ENCODE assay signal across 8 cellular contexts in the genomic region with DNA sequence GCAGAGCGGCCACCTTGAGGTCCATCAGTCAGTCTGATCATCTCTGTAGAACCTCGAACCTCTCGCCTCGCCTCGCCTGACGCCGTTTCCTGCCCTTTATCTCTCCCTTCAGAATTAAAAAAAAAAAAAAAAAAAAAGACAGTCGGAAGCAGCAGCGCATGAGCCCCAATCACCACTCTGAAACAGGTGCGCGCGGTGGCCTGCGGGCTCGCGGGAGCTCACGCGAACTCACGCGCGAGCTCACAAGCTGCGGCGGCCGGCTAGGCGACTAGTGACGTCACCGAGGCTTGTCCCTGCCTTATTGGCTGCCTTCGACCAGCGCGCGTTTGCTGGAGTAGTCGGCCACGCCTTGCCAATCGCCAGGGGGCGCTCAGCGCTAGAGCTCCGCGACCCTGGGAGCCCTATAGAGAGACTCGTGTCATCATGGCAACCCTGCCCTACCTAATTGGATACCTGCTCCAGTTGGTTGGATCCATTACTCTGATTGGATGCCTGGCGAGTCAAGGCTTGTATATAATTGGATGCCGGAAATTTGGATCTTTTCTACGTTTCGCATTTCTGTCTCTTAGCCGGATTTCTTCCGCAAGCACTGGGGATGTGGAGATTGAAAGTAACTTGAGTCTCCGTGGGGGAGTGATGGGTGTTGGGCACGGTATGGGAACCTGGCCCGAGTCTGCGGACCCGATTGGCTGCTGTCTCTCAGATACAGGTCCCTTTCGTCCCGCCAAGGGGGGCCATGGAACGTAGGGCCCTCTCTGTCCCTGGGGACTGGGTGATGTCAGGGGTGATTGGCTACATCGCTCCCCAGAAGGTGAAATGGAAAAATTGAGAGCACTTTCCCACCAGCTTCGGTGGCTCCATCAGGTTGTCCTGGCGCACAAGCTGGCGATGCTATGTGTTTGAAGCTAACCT. TPM values are rescaled to one million over a fixed set of nuclear protein-coding genes. Genes with fewer than 3 reads are reported as not detected.
DNase-seq lines count a peak whose midpoint lies in the region; ATAC-seq and TF ChIP-seq lines count a peak whose summit lies in the region.

No MANE protein-coding gene starts in this region.

- no peaks in the 10 kb centered on the region for H3K4me1 ChIP-seq in Karpas-422 (ENCODE audit: low read length)
- H3K4me1 ChIP-seq in left lung = no peaks in the 10 kb centered on the region

- H3K9me3 ChIP-seq in Karpas-422 (ENCODE audit: low read length) (no peaks in the 10 kb centered on the region), left lung (no peaks in the 10 kb centered on the region)

- no peak overlapping the region for H3K9ac ChIP-seq in Karpas-422 (ENCODE audit: low read length)

- ATAC-seq in left lung (peak; percentile 79), GM21526 (IDR thresholded peaks at IDR 0.05; ENCODE audit: low FRiP score, unreplicated experiment) (no peak)

- H3K4me2 ChIP-seq in Karpas-422 (ENCODE audit: low read depth, low read length, poor library complexity, severe bottlenecking) = no peak overlapping the region

- no peaks in the 10 kb centered on the region for H3K79me2 ChIP-seq in Karpas-422 (ENCODE audit: low read length)

- DNase-seq in D341Med (ENCODE audit: low spot score) (peak; percentile 86), Karpas-422 (peak; percentile 94), cerebellum (ENCODE audit: low spot score) (peak; percentile 98), left lung (peak; percentile 74 to 89), SHP77 treated with DMSO at 0.1 percent for 48 hours (lab: John Stamatoyannopoulos, UW) (no peak)
- DNase-seq in activated CD4-positive, alpha-beta T cell treated with anti-CD3 and anti-CD28 coated beads for 1 hour = peak; percentile 48
- peak; percentile 76 to 85 for DNase-seq in stimulated activated CD4-positive, alpha-beta T cell treated with anti-CD3 and anti-CD28 coated beads, Interleukin-4, amount 100 ng/mL, for 48 hours (ENCODE audit: low read depth in 2 of 2)

- no peaks in the 10 kb centered on the region for H3K36me3 ChIP-seq in Karpas-422 (ENCODE audit: insufficient read depth, low read length)
- no peaks in the 10 kb centered on the region for H3K36me3 ChIP-seq in left lung

- no peaks in the 10 kb centered on the region for H3K9me2 ChIP-seq in Karpas-422 (replicated peaks; ENCODE audit: insufficient read depth, low read length)

- H3K4me3 ChIP-seq in Karpas-422 (ENCODE audit: low read length) = no peak overlapping the region
- H3K4me3 ChIP-seq in left lung = no peak overlapping the region

- intact Hi-C loops in left lung (cut with DNase I) = no loop called here

- peak in 1 of 2 donors; percentile 32 for TF ChIP-seq CTCF in left lung (IDR thresholded peaks at IDR 0.05)

- H4K20me1 ChIP-seq in Karpas-422 (ENCODE audit: insufficient read depth, low read depth, low read length) = no peaks in the 10 kb centered on the region

- H3K27me3 ChIP-seq in Karpas-422 (ENCODE audit: low read length) = no peaks in the 10 kb centered on the region
- H3K27me3 ChIP-seq in left lung = peaks cover 0 to 49% of the 10 kb centered on the region in 2 donors

- no peak overlapping the region for H2AFZ ChIP-seq in Karpas-422 (ENCODE audit: low read length)

- H3K27ac ChIP-seq in Karpas-422 (ENCODE audit: low read length) (no peak overlapping the region), left lung (no peak overlapping the region)

RNA-seq across cellular contexts. Expression of gene SYT3, which starts 31.6 kb away (rescaled TPM):
- total RNA-seq in Karpas-422 (2014; rRNA removed; shearing (Covaris generic); ENCODE audit: low replicate concordance) = 0.11 TPM in 1 of 2 replicates, not detected in the other
- total RNA-seq in cerebellum (13.0 TPM), left lung (1 to 10 TPM in 1 of 2 donors, under 1 TPM in 1; 0.12 to 1.5 TPM)

RNA-seq across cellular contexts. Expression of gene LRRC4B, which starts 39.9 kb away (rescaled TPM):
- not detected in 2 replicates for total RNA-seq in Karpas-422 (2014; rRNA removed; shearing (Covaris generic); ENCODE audit: low replicate concordance)
- total RNA-seq in cerebellum (70.5 TPM), left lung (1 to 10 TPM; 2.8 to 3.2 TPM)

RNA-seq across cellular contexts. Expression of gene C19orf81, which starts 41.1 kb away (rescaled TPM):
- 1.1 TPM in 1 of 2 replicates, not detected in the other for total RNA-seq in Karpas-422 (2014; rRNA removed; shearing (Covaris generic); ENCODE audit: low replicate concordance)
- total RNA-seq in cerebellum (2.1 TPM), left lung (1 to 10 TPM in 1 of 2 donors, not detected in 1; 2.2 TPM)

Comparison
In these comparisons a context has a peak if more than half of its experiments do, and no peak if none do; other contexts are left out.
1. RNA of gene LRRC4B, which starts 39.9 kb away (total RNA-seq): 70.5 TPM in cerebellum (single experiment); 2.8 to 3.2 TPM in left lung and not detected in Karpas-422; every median in the first group is over 10 times any median in the second.